ENCODE assay signal across 18 cellular contexts in the genomic region with DNA sequence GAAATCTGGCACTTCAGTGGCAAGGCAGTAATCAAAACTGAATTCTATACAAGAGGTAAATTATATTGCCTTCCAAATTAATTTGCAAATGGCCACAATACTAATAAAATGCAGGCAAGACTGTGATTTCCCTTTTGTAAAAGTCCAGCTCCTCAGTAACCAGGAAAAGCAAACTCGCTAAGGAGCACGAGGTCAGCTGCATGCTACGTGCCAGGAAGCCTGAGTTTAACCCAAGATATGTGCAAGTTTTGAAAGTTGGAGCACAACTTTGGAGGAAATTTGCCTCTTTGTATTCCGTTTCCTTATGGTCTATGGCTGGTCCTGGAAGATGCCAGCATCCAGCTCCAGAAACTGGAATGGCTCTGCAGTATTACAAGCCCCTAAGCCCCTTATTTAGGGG.
A peak's percentile ranks its signal among the peaks of the same experiment; 100 is the strongest.
DNase-seq lines count a peak whose midpoint lies in the region; ATAC-seq and TF ChIP-seq lines count a peak whose summit lies in the region.
"Had no signal": no experiment of that assay in that cellular context is flagged by ENCODE, and none has a peak within 500 bp of the region (broad histone marks: within the 10 kb centered on the region; RNA-seq: fewer than 3 reads in every experiment).

No MANE protein-coding gene starts in this region.

- no peak overlapping the region for H3K4me3 ChIP-seq in right cardiac atrium (ENCODE audit: low read length)
- H3K4me3 ChIP-seq in choroid plexus epithelial cell (ENCODE audit: low read depth, low read length) = no peak overlapping the region
- H3K4me3 ChIP-seq in right lobe of liver = no peak overlapping the region
- H3K4me3 ChIP-seq: A549; BLaER1 treated with 17β-estradiol and CSF1 and Interleukin-3, amounts not matched to agents 10 nM and 100 nM had no signal

- H3K27me3 ChIP-seq in right cardiac atrium (ENCODE audit: control insufficient read depth, insufficient read depth) (no peaks in the 10 kb centered on the region), right lobe of liver (no peaks in the 10 kb centered on the region)
- H3K27me3 ChIP-seq: BLaER1 treated with 17β-estradiol and CSF1 and Interleukin-3, amounts not matched to agents 10 nM and 100 nM had no signal

- intact Hi-C loops in right cardiac atrium (cut with DNase I) = no loop called here
- intact Hi-C loops in Right ventricle myocardium superior (cut with DNase I) = no loop called here
- intact Hi-C loops in right lobe of liver (cut with DNase I) = no loop called here

- H3K27ac Mint-ChIP-seq in type B pancreatic cell = no peak overlapping the region
- H3K27ac Mint-ChIP-seq: B cell; CD4-positive, alpha-beta T cell; CD8-positive, alpha-beta T cell had no signal

- H3K36me3 Mint-ChIP-seq in type B pancreatic cell = no peaks in the 10 kb centered on the region
- H3K36me3 Mint-ChIP-seq: CD8-positive, alpha-beta T cell had no signal

- H3K4me1 ChIP-seq in right cardiac atrium (ENCODE audit: control insufficient read depth, insufficient read depth, low read length) (no peaks in the 10 kb centered on the region), right lobe of liver (no peaks in the 10 kb centered on the region)
- H3K4me1 ChIP-seq: A549, Caco-2 had no signal

- DNase-seq in right cardiac atrium (peak in 2 of 3 donors; percentile 44 to 47), Right ventricle myocardium superior (no peak), choroid plexus epithelial cell (ENCODE audit: low read depth) (peak; percentile 23), right lobe of liver (no peak), type B pancreatic cell (ENCODE audit: extremely low spot score, unreplicated experiment) (no peak), NCI-H1417 treated with DMSO at 0.1 percent for 48 hours (lab: John Stamatoyannopoulos, UW) (no peak)
- DNase-seq: AML-193; Caco-2; Calu3; CD4-positive, alpha-beta T cell; CD8-positive, alpha-beta T cell; DMS79 treated with DMSO at 0.1 percent for 48 hours; GF-D8 had no signal

- H3K9me3 ChIP-seq in right cardiac atrium (ENCODE audit: control insufficient read depth, low read length) = no peaks in the 10 kb centered on the region
- no peaks in the 10 kb centered on the region for H3K9me3 ChIP-seq in right lobe of liver
- H3K9me3 ChIP-seq: A549 had no signal

- TF ChIP-seq CTCF in choroid plexus epithelial cell (conservative IDR thresholded peaks at IDR 0.05; ENCODE audit: low read depth, low read length) (no peak), right lobe of liver (IDR thresholded peaks at IDR 0.05) (no peak), type B pancreatic cell (conservative IDR thresholded peaks at IDR 0.05) (no peak)

- no peaks in the 10 kb centered on the region for H3K36me3 ChIP-seq in right lobe of liver
- H3K36me3 ChIP-seq: BLaER1 treated with 17β-estradiol and CSF1 and Interleukin-3, amounts not matched to agents 10 nM and 100 nM had no signal

- no peak for TF ChIP-seq POLR2A in right lobe of liver (IDR thresholded peaks at IDR 0.05)

- 39% methylated on average over 4 of the region's 4 CpGs for WGBS in right cardiac atrium
- 55% methylated on average over 4 of the region's 4 CpGs for WGBS in right lobe of liver (ENCODE audit: insufficient coverage, low coverage, low lambda C conversion rate, missing lambda C conversion rate)

- H3K4me3 Mint-ChIP-seq in type B pancreatic cell = no peak overlapping the region
- H3K4me3 Mint-ChIP-seq: B cell; CD4-positive, alpha-beta T cell; CD8-positive, alpha-beta T cell had no signal

- peaks cover 19% of the 10 kb centered on the region for H3K9me3 Mint-ChIP-seq in type B pancreatic cell
- H3K9me3 Mint-ChIP-seq: CD4-positive, alpha-beta T cell; CD8-positive, alpha-beta T cell had no signal

- H3K27me3 Mint-ChIP-seq in type B pancreatic cell = no peaks in the 10 kb centered on the region

- ATAC-seq in right cardiac atrium = no peak
- ATAC-seq in Right ventricle myocardium superior (ENCODE audit: poor library complexity) = no peak
- ATAC-seq in right lobe of liver = peak in 3 of 4 donors; percentile 40 to 51 (median 46)
- ATAC-seq: A549; CD8-positive, alpha-beta T cell had no signal

- no peak overlapping the region for H3K27ac ChIP-seq in right cardiac atrium (ENCODE audit: low read length)
- H3K27ac ChIP-seq in right lobe of liver = no peak overlapping the region
- H3K27ac ChIP-seq: 22Rv1; A549; BLaER1 treated with 17β-estradiol and CSF1 and Interleukin-3, amounts not matched to agents 10 nM and 100 nM; C4-2B had no signal

- peaks cover 14% of the 10 kb centered on the region for H3K4me1 Mint-ChIP-seq in type B pancreatic cell (ENCODE audit: unreplicated experiment)
- H3K4me1 Mint-ChIP-seq: B cell had no signal

Comparison
In these comparisons a context has a peak if more than half of its experiments do, and no peak if none do; other contexts are left out.
1. DNase-seq: peak in right cardiac atrium (2 of 3) and choroid plexus epithelial cell (single experiment); none in Right ventricle myocardium superior (single experiment), right lobe of liver (0 of 3), type B pancreatic cell (single experiment) and NCI-H1417 treated with DMSO at 0.1 percent for 48 hours (single experiment).
2. ATAC-seq: peak in right lobe of liver (3 of 4); none in right cardiac atrium (0 of 2) and Right ventricle myocardium superior (single experiment).